ENCODE assay signal across 8 cellular contexts in genomic region chrX:40090050-40090804, GRCh38. TPM values are rescaled to one million over a fixed set of nuclear protein-coding genes. Genes with fewer than 3 reads are reported as not detected.
DNase-seq lines count a peak whose midpoint lies in the region; ATAC-seq and TF ChIP-seq lines count a peak whose summit lies in the region.

No MANE protein-coding gene starts in this region.

- TF ChIP-seq POLR2A in IMR-90 (IDR thresholded peaks at IDR 0.05; ENCODE audit: low read depth, low read length), result no peak

- ATAC-seq in IMR-90 (ENCODE audit: low read depth) (peak; percentile 3; the same call in 1 of the 2 replicates), HG03457 (IDR thresholded peaks at IDR 0.05; ENCODE audit: unreplicated experiment) (no peak), HG03135 (IDR thresholded peaks at IDR 0.05; ENCODE audit: unreplicated experiment) (no peak), HG02623 (IDR thresholded peaks at IDR 0.05; ENCODE audit: unreplicated experiment) (no peak)

- H4K5ac ChIP-seq in IMR-90 (ENCODE audit: low read depth, low read length), result no peak overlapping the region

- in situ Hi-C loops in IMR-90 (cut with MboI; ENCODE audit: low sequenced_read_pairs), result no loop called here

- no peak overlapping the region; the same call in 1 of the 2 replicates for H3K14ac ChIP-seq in IMR-90 (replicated peaks; ENCODE audit: low read depth, low read length)

- CTCF ChIA-PET in IMR-90 (lab: Yijun Ruan, JAX), result no interaction called here

- peak overlapping the region; percentile 24; the same call in 1 of the 2 replicates for H3K4ac ChIP-seq in IMR-90 (ENCODE audit: low read depth, low read length)

- H3K23ac ChIP-seq in IMR-90 (ENCODE audit: low read depth, low read length), result no peak overlapping the region

- POLR2A ChIA-PET in IMR-90 (lab: Charles Lee; ENCODE audit: unreplicated experiment), result no interaction called here

- H4K8ac ChIP-seq in IMR-90 (ENCODE audit: low read depth in 2 of 2, low read length in 2 of 2), result no peak overlapping the region

- no peak overlapping the region for H2BK20ac ChIP-seq in IMR-90 (ENCODE audit: low read depth, low read length)

- H3K4me3 ChIP-seq in IMR-90 (ENCODE audit: insufficient read depth, low read depth, low read length), result peak overlapping the region; percentile 8
- H3K4me3 ChIP-seq in ectodermal cell (ENCODE audit: insufficient read depth, low read depth, low read length), result peak overlapping the region; percentile 26

- H3K36me3 ChIP-seq in IMR-90 (ENCODE audit: control insufficient read depth, insufficient read depth, low read length) (no peaks in the 10 kb centered on the region), ectodermal cell (ENCODE audit: control insufficient read depth, insufficient read depth, low read length) (no peaks in the 10 kb centered on the region)

- H2AK5ac ChIP-seq in IMR-90 (ENCODE audit: low read depth, low read length), result no peak overlapping the region

- no peak overlapping the region for H2BK15ac ChIP-seq in IMR-90 (ENCODE audit: low read depth, low read length)

- H3K27me3 ChIP-seq in IMR-90 (ENCODE audit: control insufficient read depth, insufficient read depth, low read length) (no peaks in the 10 kb centered on the region; the same call in 1 of the 2 replicates), ectodermal cell (ENCODE audit: control insufficient read depth, insufficient read depth, low read length, poor library complexity, severe bottlenecking) (peaks cover 81% of the 10 kb centered on the region)

- H3K9me1 ChIP-seq in IMR-90 (ENCODE audit: insufficient read depth, low read length), result peaks cover 14% of the 10 kb centered on the region

- H2BK5ac ChIP-seq in IMR-90 (ENCODE audit: low read depth, low read length, poor library complexity, severe bottlenecking), result no peak overlapping the region

- no peak overlapping the region for H3K18ac ChIP-seq in IMR-90 (ENCODE audit: low read depth, low read length)

- H2AFZ ChIP-seq in IMR-90 (replicated peaks; ENCODE audit: low read length, poor library complexity), result peak overlapping the region; percentile 70

- DNase-seq in IMR-90 (no peak), mucosa of gallbladder (ENCODE audit: low spot score) (peak; percentile 16), HuH-7.5 (ENCODE audit: low spot score) (no peak)

- TF ChIP-seq CTCF in 22Rv1 (IDR thresholded peaks at IDR 0.05) (no peak), IMR-90 (conservative IDR thresholded peaks at IDR 0.05; ENCODE audit: low read depth, low read length) (no peak)

- H3K79me1 ChIP-seq in IMR-90 (ENCODE audit: low read depth in 1 of 2, low read length in 2 of 2), result peaks cover 10 to 50% of the 10 kb centered on the region in 2 experiments; a peak in 3 of 4 replicates

- peak overlapping the region; percentile 26 for H2AK9ac ChIP-seq in IMR-90 (replicated peaks; ENCODE audit: low read depth, low read length, poor library complexity)

- no peak overlapping the region for H3K9ac ChIP-seq in IMR-90 (ENCODE audit: low read depth, low read length)

- H4K91ac ChIP-seq in IMR-90 (ENCODE audit: insufficient read depth, low read depth, low read length), result peak overlapping the region; percentile 7; the same call in 1 of the 2 replicates

- BruUV-seq in IMR-90 (replicated peaks; lab: Mats Ljungman, UMichigan), result no TSS peak

- H3K4me1 ChIP-seq in IMR-90 (ENCODE audit: control insufficient read depth, insufficient read depth, low read length) (peaks cover 21% of the 10 kb centered on the region), ectodermal cell (ENCODE audit: control insufficient read depth, insufficient read depth, low read length) (peaks cover 36% of the 10 kb centered on the region)

- H3K4me2 ChIP-seq in IMR-90 (ENCODE audit: low read depth, low read length), result peak overlapping the region; percentile 36

- 10% methylated on average over 4 of the region's 63 CpGs; no CpG with 5 or more reads in 1 of the 2 experiments for WGBS in IMR-90 (ENCODE audit: extremely low coverage in 2 of 2, insufficient read length in 1 of 2), 2 experiments
- WGBS in ectodermal cell, 2 experiments, result 0% methylated on average over 62 to 63 of the region's 63 CpGs

- peaks cover 43% of the 10 kb centered on the region for H4K20me1 ChIP-seq in IMR-90 (ENCODE audit: insufficient read depth, low read length)

- H3K27ac ChIP-seq in 22Rv1 (peak overlapping the region; percentile 98), IMR-90 (ENCODE audit: insufficient read depth, low read length) (no peak overlapping the region), ectodermal cell (ENCODE audit: insufficient read depth, low read depth, low read length, poor library complexity, severe bottlenecking) (no peak overlapping the region)

- intact Hi-C loops in IMR-90 (cut with micrococcal nuclease), result loop anchor here (10.0 kb wide), 1 partner anchor 435 kb away; no protein-coding TSS in a partner anchor

- no peak for TF ChIP-seq RAD21 in IMR-90 (IDR thresholded peaks at IDR 0.05; ENCODE audit: low read length)

- dilution Hi-C loops in IMR-90 (cut with HindIII; ENCODE audit: low sequenced_read_pairs, unreplicated experiment), result no loop called here

- H3K9me3 ChIP-seq in IMR-90 (ENCODE audit: control insufficient read depth, insufficient read depth, low read length), result no peaks in the 10 kb centered on the region
- H3K9me3 ChIP-seq in ectodermal cell (ENCODE audit: control insufficient read depth, low read length), result no peaks in the 10 kb centered on the region

- no peak overlapping the region for H3K56ac ChIP-seq in IMR-90 (ENCODE audit: extremely low read depth, insufficient read depth, low read length)

- H2BK120ac ChIP-seq in IMR-90 (ENCODE audit: low read depth, low read length), result no peak overlapping the region

TF ChIP-seq in IMR-90, 13 proteins besides CTCF, POLR2A, EP300 and RAD21:
- no peak for TF ChIP-seq RCOR1 (IDR thresholded peaks at IDR 0.05; ENCODE audit: insufficient replicate concordance, low read length)
- TF ChIP-seq MAZ (IDR thresholded peaks at IDR 0.05; ENCODE audit: borderline replicate concordance, low read depth, low read length), result 0 out of 2 replicates have a peak, but pooled peaks have one; percentile 20

RNA-seq across cellular contexts. Expression of gene BCOR, which starts 7.5 kb away (rescaled TPM):
- total RNA-seq in IMR-90 (2012; rRNA removed) (7.5 and 8.9 TPM in 2 replicates), mucosa of gallbladder (25.8 TPM)
- 7.9 and 9.0 TPM in 2 replicates for polyA plus RNA-seq in IMR-90 (2012; rRNA removed)
- 5.3 and 6.2 TPM in 2 replicates for polyA plus RNA-seq in IMR-90 (2012; cell fraction: cytosol; rRNA removed)
- 7.8 and 17.4 TPM in 2 replicates for polyA plus RNA-seq in IMR-90 (2012; cell fraction: nucleus; rRNA removed; ENCODE audit: low replicate concordance)
- 18.1 TPM for polyA plus RNA-seq in ectodermal cell (2013, experiment 1 of 4)
- 23.8 TPM for polyA plus RNA-seq in ectodermal cell (2013, experiment 2 of 4)
- polyA plus RNA-seq in ectodermal cell (2013, experiment 3 of 4), result 16.4 TPM
- 14.5 TPM for polyA plus RNA-seq in ectodermal cell (2013, experiment 4 of 4)
